Comparison of ENCODE assay signal across 8 cellular contexts in genomic region chr6:152981989-152982767, GRCh38. TPM values are rescaled to one million over a fixed set of nuclear protein-coding genes. Genes with fewer than 3 reads are reported as not detected.
A peak's percentile ranks its signal among the peaks of the same experiment; 100 is the strongest.
DNase-seq lines count a peak whose midpoint lies in the region; ATAC-seq, FAIRE-seq and TF ChIP-seq lines count a peak whose summit lies in the region.

No MANE protein-coding gene starts in this region.

- H3K4me1 ChIP-seq in Loucy (ENCODE audit: insufficient read depth, low read length, poor library complexity, severe bottlenecking), result peaks cover 55% of the 10 kb centered on the region
- peaks cover 62% of the 10 kb centered on the region for H3K4me1 ChIP-seq in HepG2 (ENCODE audit: insufficient read depth, low read length)
- H3K4me1 ChIP-seq in thyroid gland, result peaks cover 14 to 16% of the 10 kb centered on the region in 2 donors

- FAIRE-seq in HepG2 (lab: Jason Lieb, UNC), result no peak
- no peak for FAIRE-seq in GM12892 (lab: Jason Lieb, UNC)

- peak overlapping the region; percentile 73 for H3K27ac ChIP-seq in HepG2 (ENCODE audit: extremely low read length, insufficient read depth, low read length)
- H3K27ac ChIP-seq in thyroid gland, result no peak overlapping the region

- no peaks in the 10 kb centered on the region for H3K9me3 ChIP-seq in Loucy (ENCODE audit: insufficient read depth, low read depth, low read length)
- no peaks in the 10 kb centered on the region for H3K9me3 ChIP-seq in HepG2 (ENCODE audit: low read length)
- H3K9me3 ChIP-seq in thyroid gland, result no peaks in the 10 kb centered on the region

- H4K20me1 ChIP-seq in Loucy (ENCODE audit: insufficient read depth, low read length, poor library complexity, severe bottlenecking) (peaks cover 71% of the 10 kb centered on the region), HepG2 (ENCODE audit: insufficient read depth, low read length) (peaks cover 31% of the 10 kb centered on the region)

- DNase-seq in AG04449 (ENCODE audit: low read depth, low spot score) (no peak), astrocyte of the spinal cord (ENCODE audit: low read depth, low spot score) (no peak), HepG2 (ENCODE audit: low spot score) (no peak), thyroid gland (peak in 1 of 2 donors; percentile 14), GM12892 (ENCODE audit: insufficient read length) (no peak)

- WGBS in HepG2 (ENCODE audit: low lambda C conversion rate), result 1% methylated on average over 23 of the region's 55 CpGs
- 9 to 10% methylated on average over 22 to 41 of the region's 55 CpGs for WGBS in thyroid gland, 2 donors

- H3K9me2 ChIP-seq in Loucy (replicated peaks; ENCODE audit: low read depth, low read length), result no peaks in the 10 kb centered on the region

- H3K4me2 ChIP-seq in Loucy (ENCODE audit: low read depth, low read length, poor library complexity, severe bottlenecking), result peak overlapping the region; percentile 97
- H3K4me2 ChIP-seq in HepG2 (ENCODE audit: low read depth, low read length), result peak overlapping the region; percentile 81

- no peak for TF ChIP-seq CTCF in AG04449 (IDR thresholded peaks at IDR 0.05; ENCODE audit: insufficient read depth, low read length, missing control alignments)
- TF ChIP-seq CTCF in Loucy (conservative IDR thresholded peaks at IDR 0.05; ENCODE audit: low read length), result no peak
- TF ChIP-seq CTCF in astrocyte of the spinal cord (IDR thresholded peaks at IDR 0.05; ENCODE audit: low read depth, low read length), result no peak
- no peak for TF ChIP-seq CTCF in HepG2 (CRISPR knock-in tag; IDR thresholded peaks at IDR 0.05)
- no peak for TF ChIP-seq CTCF in thyroid gland (IDR thresholded peaks at IDR 0.05)

- no peak for TF ChIP-seq EP300 in HepG2 (IDR thresholded peaks at IDR 0.05; ENCODE audit: low read depth in 2 of 2, low read length in 2 of 2)
- TF ChIP-seq EP300 in HepG2 (CRISPR knock-in tag; IDR thresholded peaks at IDR 0.05; ENCODE audit: borderline replicate concordance), result no peak

- TF ChIP-seq RAD21 in HepG2 (CRISPR knock-in tag; IDR thresholded peaks at IDR 0.05), result no peak

- CTCF ChIA-PET in AG04449 (lab: Yijun Ruan, JAX) (interaction anchor here (1.0 to 1.5 kb wide), 3 partner anchors 29 to 43 kb away, joined by 4 to 5 read pairs (median 4); no protein-coding TSS in a partner anchor), HepG2 (lab: Yijun Ruan, JAX; ENCODE audit: low intra/inter-chr PET ratio, low total read pairs) (no interaction called here)

- H3K79me2 ChIP-seq in Loucy (ENCODE audit: insufficient read depth, low read length) (peaks cover 93% of the 10 kb centered on the region), HepG2 (ENCODE audit: insufficient read depth, low read length) (peaks cover 90% of the 10 kb centered on the region)

- no TSS peak for BruUV-seq in HepG2 (replicated peaks; lab: Mats Ljungman, UMichigan)

- peak; percentile 1 for ATAC-seq in GM18907 (IDR thresholded peaks at IDR 0.05; ENCODE audit: unreplicated experiment)
- peak; percentile 10 for ATAC-seq in HepG2
- no peak for ATAC-seq in GM18520 (IDR thresholded peaks at IDR 0.05; ENCODE audit: unreplicated experiment)

- peaks cover 3% of the 10 kb centered on the region for H3K27me3 ChIP-seq in Loucy (ENCODE audit: insufficient read depth, low read length, poor library complexity, severe bottlenecking)
- H3K27me3 ChIP-seq in HepG2 (ENCODE audit: control insufficient read depth in 1 of 2, insufficient read depth in 2 of 2, low read length in 2 of 2), result no peaks in the 10 kb centered on the region; a peak in 1 of 5 replicates
- H3K27me3 ChIP-seq in thyroid gland, result no peaks in the 10 kb centered on the region

- no peaks in the 10 kb centered on the region for H3F3A ChIP-seq in Loucy (ENCODE audit: low read depth)

- TF ChIP-seq POLR2A in HepG2 (IDR thresholded peaks at IDR 0.05; ENCODE audit: insufficient read depth in 1 of 2, low read depth in 2 of 2, low read length in 2 of 2) (no peak), thyroid gland (IDR thresholded peaks at IDR 0.05) (no peak), GM12892 (IDR thresholded peaks at IDR 0.05; ENCODE audit: low read depth, low read length) (no peak)

- H3K4me3 ChIP-seq in AG04449 (ENCODE audit: low read depth, low read length) (peak overlapping the region; percentile 72), Loucy (ENCODE audit: low read length, poor library complexity, severe bottlenecking) (peak overlapping the region; percentile 100), astrocyte of the spinal cord (ENCODE audit: low read depth, low read length) (peak overlapping the region; percentile 80), HepG2 (replicated peaks in 1 of 3; ENCODE audit: insufficient read depth in 1 of 3, low read depth in 2 of 3, low read length in 3 of 3) (peak overlapping the region; percentile 74 to 100 (median 97)), thyroid gland (replicated peaks in 1 of 3) (peak overlapping the region; percentile 1 to 50 (median 37))

- H2AFZ ChIP-seq in Loucy (ENCODE audit: low read length) (no peak overlapping the region; the same call in 1 of the 2 replicates), HepG2 (ENCODE audit: low read length) (no peak overlapping the region)

- peak overlapping the region; percentile 99 for H3K9ac ChIP-seq in Loucy (ENCODE audit: low read depth, low read length, poor library complexity, severe bottlenecking)
- peak overlapping the region; percentile 71 for H3K9ac ChIP-seq in HepG2 (ENCODE audit: insufficient read depth, low read depth, low read length)

- H3K36me3 ChIP-seq in Loucy (ENCODE audit: insufficient read depth, low read length) (peaks cover 3% of the 10 kb centered on the region; the same call in 1 of the 2 replicates), HepG2 (replicated peaks in 1 of 2; ENCODE audit: control insufficient read depth in 1 of 2, insufficient read depth in 2 of 2, low read length in 2 of 2) (peaks cover 2 to 13% of the 10 kb centered on the region in 2 experiments; a peak in 4 of 5 replicates), thyroid gland (peaks cover 0 to 2% of the 10 kb centered on the region in 2 donors)

- intact Hi-C loops in HepG2 (cut with micrococcal nuclease; ENCODE audit: unreplicated experiment) (loop anchor here (1.0 to 10.0 kb wide), 2 partner anchors 20 to 1587 kb away; partner anchors contain the start of genes MTRF1L and ZBTB2), thyroid gland (cut with DNase I) (no loop called here)

- in situ Hi-C loops in astrocyte of the spinal cord (cut with HindIII; ENCODE audit: low sequenced_read_pairs) (no loop called here), HepG2 (cut with HindIII; ENCODE audit: extremely low pct_ligation_motif_present, low pct_unique_long_range_greater_than_20kb) (loop anchor here (25.0 kb wide), 1 partner anchor 695 kb away; no protein-coding TSS in a partner anchor)

- POLR2A ChIA-PET in AG04449 (lab: Yijun Ruan, JAX), result interaction anchor here (1.2 to 1.7 kb wide), 2 partner anchors 18 to 20 kb away, joined by 3 to 10 read pairs; partner anchors contain the start of gene MTRF1L
- POLR2A ChIA-PET in HepG2 (lab: Yijun Ruan, JAX), result interaction anchor here (0.7 to 2.1 kb wide), 9 partner anchors 9 to 685 kb away, joined by 3 to 28 read pairs (median 4); partner anchors contain the start of gene MTRF1L

RNA-seq across cellular contexts. Expression of gene FBXO5, which starts 0.7 kb away (rescaled TPM):
- total RNA-seq in HepG2 (2016; rRNA removed; fragmentation: Illumina TruSeq; extraction: Trizol), result 41.5 and 53.4 TPM in 2 replicates
- total RNA-seq in HepG2 (2016; cell fraction: cytosol; rRNA removed; fragmentation: Illumina TruSeq; extraction: Trizol; ENCODE audit: low read depth), result 12.2 and 13.1 TPM in 2 replicates
- 41.0 and 52.6 TPM in 2 replicates for total RNA-seq in HepG2 (2016; cell fraction: insoluble cytoplasmic fraction; rRNA removed; fragmentation: Illumina TruSeq; extraction: Trizol)
- total RNA-seq in HepG2 (2016; cell fraction: membrane; rRNA removed; fragmentation: Illumina TruSeq; extraction: Trizol), result 26.8 and 32.5 TPM in 2 replicates
- total RNA-seq in HepG2 (2016; cell fraction: nucleus; rRNA removed; fragmentation: Illumina TruSeq; extraction: Trizol), result 33.7 and 33.8 TPM in 2 replicates
- polyA plus RNA-seq in HepG2 (2011; rRNA removed), result 9.5 and 15.8 TPM in 2 replicates
- 7.8 and 8.3 TPM in 2 replicates for polyA plus RNA-seq in HepG2 (2011; cell fraction: cytosol; rRNA removed)
- 8.9 and 9.3 TPM in 2 replicates for polyA plus RNA-seq in HepG2 (2011; cell fraction: nucleus; rRNA removed)
- polyA plus RNA-seq in HepG2 (2012), result 9.9 and 16.2 TPM in 2 replicates
- polyA plus RNA-seq in HepG2 (2016; cell fraction: cytosol; fragmentation: Illumina TruSeq; extraction: Trizol; ENCODE audit: low read depth), result 2.0 and 2.6 TPM in 2 replicates
- polyA plus RNA-seq in HepG2 (2016; cell fraction: insoluble cytoplasmic fraction; fragmentation: Illumina TruSeq; extraction: Trizol; ENCODE audit: low read depth), result 50.6 and 54.8 TPM in 2 replicates
- 6.0 and 7.7 TPM in 2 replicates for polyA plus RNA-seq in HepG2 (2016; cell fraction: membrane; fragmentation: Illumina TruSeq; extraction: Trizol; ENCODE audit: low read depth)
- 51.9 and 52.2 TPM in 2 replicates for polyA plus RNA-seq in HepG2 (2016; cell fraction: nucleus; fragmentation: Illumina TruSeq; extraction: Trizol; ENCODE audit: insufficient read depth, low read depth)
- 2.0 and 4.4 TPM in 2 replicates for polyA minus RNA-seq in HepG2 (2011; rRNA and poly(A)+ RNA removed; ENCODE audit: low replicate concordance)
- 7.6 and 9.1 TPM in 2 replicates for polyA minus RNA-seq in HepG2 (2011; cell fraction: cytosol; rRNA and poly(A)+ RNA removed)
- polyA minus RNA-seq in HepG2 (2011; cell fraction: nucleus; rRNA and poly(A)+ RNA removed), result 24.9 and 29.1 TPM in 2 replicates
- 1 to 10 TPM; 5.6 to 7.4 (median 6.2) TPM for total RNA-seq in thyroid gland
- polyA plus RNA-seq in GM12892 (2012; ENCODE audit: missing spikeins), result 31.1 TPM

RNA-seq across cellular contexts. Expression of gene MTRF1L, which starts 20.3 kb away (rescaled TPM):
- total RNA-seq in HepG2 (2016; rRNA removed; fragmentation: Illumina TruSeq; extraction: Trizol) (28.7 and 32.4 TPM in 2 replicates), thyroid gland (10 to 100 TPM; 15.7 to 23.8 (median 17.6) TPM)
- 25.5 and 28.3 TPM in 2 replicates for total RNA-seq in HepG2 (2016; cell fraction: cytosol; rRNA removed; fragmentation: Illumina TruSeq; extraction: Trizol; ENCODE audit: low read depth)
- total RNA-seq in HepG2 (2016; cell fraction: insoluble cytoplasmic fraction; rRNA removed; fragmentation: Illumina TruSeq; extraction: Trizol), result 29.1 and 32.6 TPM in 2 replicates
- 49.7 and 58.0 TPM in 2 replicates for total RNA-seq in HepG2 (2016; cell fraction: membrane; rRNA removed; fragmentation: Illumina TruSeq; extraction: Trizol)
- total RNA-seq in HepG2 (2016; cell fraction: nucleus; rRNA removed; fragmentation: Illumina TruSeq; extraction: Trizol), result 25.8 and 29.5 TPM in 2 replicates
- polyA plus RNA-seq in HepG2 (2011; rRNA removed), result 15.5 and 17.6 TPM in 2 replicates
- polyA plus RNA-seq in HepG2 (2011; cell fraction: cytosol; rRNA removed), result 6.5 and 9.8 TPM in 2 replicates
- polyA plus RNA-seq in HepG2 (2011; cell fraction: nucleus; rRNA removed), result 10.9 and 13.2 TPM in 2 replicates
- 17.1 and 18.1 TPM in 2 replicates for polyA plus RNA-seq in HepG2 (2012)
- 40.7 and 44.7 TPM in 2 replicates for polyA plus RNA-seq in HepG2 (2016; cell fraction: cytosol; fragmentation: Illumina TruSeq; extraction: Trizol; ENCODE audit: low read depth)
- polyA plus RNA-seq in HepG2 (2016; cell fraction: insoluble cytoplasmic fraction; fragmentation: Illumina TruSeq; extraction: Trizol; ENCODE audit: low read depth), result 34.0 and 37.3 TPM in 2 replicates
- polyA plus RNA-seq in HepG2 (2016; cell fraction: membrane; fragmentation: Illumina TruSeq; extraction: Trizol; ENCODE audit: low read depth), result 52.3 and 64.3 TPM in 2 replicates
- polyA plus RNA-seq in HepG2 (2016; cell fraction: nucleus; fragmentation: Illumina TruSeq; extraction: Trizol; ENCODE audit: insufficient read depth, low read depth), result 26.9 and 27.4 TPM in 2 replicates
- polyA minus RNA-seq in HepG2 (2011; rRNA and poly(A)+ RNA removed; ENCODE audit: low replicate concordance), result 7.1 and 8.9 TPM in 2 replicates
- polyA minus RNA-seq in HepG2 (2011; cell fraction: cytosol; rRNA and poly(A)+ RNA removed), result 9.5 and 9.7 TPM in 2 replicates
- 72.9 and 92.7 TPM in 2 replicates for polyA minus RNA-seq in HepG2 (2011; cell fraction: nucleus; rRNA and poly(A)+ RNA removed)
- polyA plus RNA-seq in GM12892 (2012; ENCODE audit: missing spikeins), result 12.9 TPM

Comparison
In these comparisons a context has a peak if more than half of its experiments do, and no peak if none do; other contexts are left out.
1. H3K4me3 ChIP-seq: peak in every context shown above with its lines; median percentile 100 in Loucy; 97 in HepG2; 80 in astrocyte of the spinal cord; 72 in AG04449; 37 in thyroid gland.